In genomic region chr11:123487157-123487744, GRCh38 we compare ENCODE assay signal across 1 cellular context.
TF ChIP-seq lines count a peak whose summit lies in the region.

No MANE protein-coding gene starts in this region.

TF ChIP-seq in H1, 55 proteins besides CTCF, POLR2A, EP300 and RAD21 (continued from another document):
- TF ChIP-seq TCF12 (IDR thresholded peaks at IDR 0.05; ENCODE audit: low read depth, low read length): no peak
- no peak for TF ChIP-seq KDM1A (IDR thresholded peaks at IDR 0.05; ENCODE audit: borderline replicate concordance, low read length)
- no peak for TF ChIP-seq FOSL1 (IDR thresholded peaks at IDR 0.05; ENCODE audit: insufficient read depth, low read depth, low read length)
- no peak for TF ChIP-seq SIX5 (IDR thresholded peaks at IDR 0.05; ENCODE audit: low read depth, low read length)
- TF ChIP-seq CTBP2 (IDR thresholded peaks at IDR 0.05; ENCODE audit: borderline replicate concordance, insufficient read depth, insufficient read length, low read length): no peak
- no peak for TF ChIP-seq POLR2AphosphoS5 (IDR thresholded peaks at IDR 0.05; ENCODE audit: low read depth, low read length)
- no peak for TF ChIP-seq MAFK (IDR thresholded peaks at IDR 0.05; ENCODE audit: low read depth, low read length)
- no peak for TF ChIP-seq ZNF274 (IDR thresholded peaks at IDR 0.05; ENCODE audit: borderline replicate concordance, extremely low read depth, low read length)
- no peak for TF ChIP-seq USF2 (IDR thresholded peaks at IDR 0.05; ENCODE audit: low read length)
TF ChIP-seq in H1: peak in this region for 0.
